ENCODE assay signal across 20 cellular contexts in genomic region chr15:93477721-93478120, GRCh38.
DNase-seq lines count a peak whose midpoint lies in the region; ATAC-seq, FAIRE-seq and TF ChIP-seq lines count a peak whose summit lies in the region.
"Had no signal": no experiment of that assay in that cellular context is flagged by ENCODE, and none has a peak within 500 bp of the region (broad histone marks: within the 10 kb centered on the region; RNA-seq: fewer than 3 reads in every experiment).

No MANE protein-coding gene starts in this region.

- DNase-seq in left ventricle myocardium superior (no peak), pancreas (no peak), SIG-M5 (lab: John Stamatoyannopoulos, UW) (no peak), COLO829 (ENCODE audit: low spot score) (no peak), frontal cortex (ENCODE audit: low spot score in 2 of 2) (no peak)
- DNase-seq: CD4-positive, alpha-beta memory T cell; KBM-7; NCI-H1105; NCI-H1694; NCI-H2081 treated with DMSO at 0.1 percent for 48 hours; NCI-H510A; NCI-H774 had no signal

- WGBS in pancreas, 2 donors = 40 to 45% methylated on average over 4 of the region's 4 CpGs

- ATAC-seq in left ventricle myocardium superior (peak; percentile 55), pancreas (peak in 3 of 4 donors; percentile 31 to 61 (median 43)), GM19328 (IDR thresholded peaks at IDR 0.05; ENCODE audit: unreplicated experiment) (no peak)

- H3K4me1 ChIP-seq in HUES48 (ENCODE audit: control insufficient read depth, insufficient read depth, low read length) = peaks cover 27% of the 10 kb centered on the region
- H3K4me1 ChIP-seq in pancreas = peaks cover 11 to 19% (median 18%) of the 10 kb centered on the region in 3 donors
- H3K4me1 ChIP-seq: BLaER1 had no signal

- no peak overlapping the region for H3K4me3 Mint-ChIP-seq in brain
- H3K4me3 Mint-ChIP-seq: CD4-positive, alpha-beta memory T cell had no signal

- peaks cover 3 to 13% (median 12%) of the 10 kb centered on the region in 5 experiments for H3K9me3 Mint-ChIP-seq in brain

- FAIRE-seq in pancreas (lab: Jason Lieb, UNC) = no peak
- FAIRE-seq in frontal cortex (lab: Jason Lieb, UNC) = no peak
- FAIRE-seq: GM12892, H54, HTR-8/SVneo had no signal

- H3K27ac Mint-ChIP-seq in brain = peak overlapping the region in 4 of 5 experiments; percentile 27 to 68 (median 54)
- H3K27ac Mint-ChIP-seq: CD4-positive, alpha-beta memory T cell had no signal

- H3K9ac ChIP-seq in HUES48 (ENCODE audit: low read depth, low read length) = no peak overlapping the region; the same call in 1 of the 2 replicates
- H3K9ac ChIP-seq: BLaER1 had no signal

- peak overlapping the region; percentile 41 for H3K4me3 ChIP-seq in HUES48 (ENCODE audit: low read depth, low read length)
- H3K4me3 ChIP-seq in pancreas = no peak overlapping the region
- H3K4me3 ChIP-seq: BLaER1 had no signal

- TF ChIP-seq CTCF in brain (conservative IDR thresholded peaks at IDR 0.05) = no peak
- TF ChIP-seq CTCF in pancreas (IDR thresholded peaks at IDR 0.05) = no peak

- no peaks in the 10 kb centered on the region for H3K27me3 Mint-ChIP-seq in brain

- H3K36me3 ChIP-seq in HUES48 (ENCODE audit: control insufficient read depth, insufficient read depth, low read length) (no peaks in the 10 kb centered on the region), pancreas (no peaks in the 10 kb centered on the region)
- H3K36me3 ChIP-seq: BLaER1 had no signal

- intact Hi-C loops in left ventricle myocardium superior (cut with micrococcal nuclease) = loop anchor here (10.0 kb wide), 1 partner anchor 393 kb away; the partner anchor contains the start of gene RGMA
- intact Hi-C loops in pancreas (cut with DNase I) = no loop called here

- H3K27me3 ChIP-seq in HUES48 (ENCODE audit: control insufficient read depth, insufficient read depth, low read length) = peaks cover 11% of the 10 kb centered on the region; the same call in 1 of the 2 replicates
- no peaks in the 10 kb centered on the region for H3K27me3 ChIP-seq in pancreas
- H3K27me3 ChIP-seq: BLaER1 had no signal

- H3K9me3 ChIP-seq in HUES48 (ENCODE audit: control insufficient read depth, insufficient read depth, low read length) (no peaks in the 10 kb centered on the region), pancreas (no peaks in the 10 kb centered on the region)
- H3K9me3 ChIP-seq: BLaER1 had no signal

- H3K4me1 Mint-ChIP-seq in brain = peaks cover 32% of the 10 kb centered on the region
- H3K4me1 Mint-ChIP-seq: CD4-positive, alpha-beta memory T cell had no signal

- H3K27ac ChIP-seq in HUES48 (ENCODE audit: low read depth, low read length) (peak overlapping the region; percentile 90), pancreas (no peak overlapping the region)
- H3K27ac ChIP-seq: BLaER1, HL-60 had no signal

- peaks cover 14% of the 10 kb centered on the region for H3K36me3 Mint-ChIP-seq in brain
- H3K36me3 Mint-ChIP-seq: CD4-positive, alpha-beta memory T cell had no signal
